In the genomic region with DNA sequence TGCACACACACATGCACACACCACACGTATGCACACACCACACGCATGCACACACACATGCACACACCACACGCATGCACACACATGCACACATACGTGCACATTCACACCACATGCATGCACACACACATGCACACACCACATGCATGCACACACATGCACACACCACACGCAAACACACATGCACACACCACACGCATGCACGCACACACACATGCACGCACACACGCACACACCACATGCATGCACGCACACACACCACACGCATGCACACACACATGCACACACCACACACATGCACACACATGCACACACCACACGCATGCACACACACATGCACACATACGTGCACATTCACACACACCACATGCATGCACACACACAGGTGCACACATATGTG, we compare ENCODE assay signal across 27 cellular contexts.
"Had no signal": no experiment of that assay in that cellular context is flagged by ENCODE, and none has a peak within 500 bp of the region (broad histone marks: within the 10 kb centered on the region; RNA-seq: fewer than 3 reads in every experiment).

No MANE protein-coding gene starts in this region.

- H3K27me3 ChIP-seq: brain microvascular endothelial cell, cardiac muscle cell, SJSA1 had no signal

- DNase-seq: activated CD4-positive, alpha-beta memory T cell treated with anti-CD3 and anti-CD28 coated beads for 36 hours; activated CD4-positive, alpha-beta T cell treated with anti-CD3 and anti-CD28 coated beads, Interleukin-2, amount 10 ng/mL, durations not matched to agents 7 days and 5 days; activated CD4-positive, CD25-positive, alpha-beta regulatory T cell treated with anti-CD3 and anti-CD28 coated beads, Interleukin-2, amount 50 U/mL, for 72 hours; activated CD8-positive, alpha-beta memory T cell treated with anti-CD3 and anti-CD28 coated beads for 24 hours; activated gamma-delta T cell treated with Interleukin-2 at 50 U/mL for 16 hours; activated naive CD4-positive, alpha-beta T cell treated with anti-CD3 and anti-CD28 coated beads, Interleukin-2, amount 10 ng/mL, durations not matched to agents 7 days and 5 days; activated naive CD8-positive, alpha-beta T cell treated with anti-CD3 and anti-CD28 coated beads for 36 hours; activated T-cell treated with anti-CD3 and anti-CD28 coated beads, Interleukin-2, amount 50 U/mL, for 4 hours; brain microvascular endothelial cell; Karpas-422; MM.1S; NCI-H1105; NCI-H1436; NCI-H187; NCI-H2081; NCI-H510A treated with DMSO at 0.1 percent for 48 hours; NCI-H69; PC-3; SHP77; SW 1271 had no signal

- H3K36me3 ChIP-seq: brain microvascular endothelial cell, cardiac muscle cell, SJSA1 had no signal

- ATAC-seq: activated T-cell treated with anti-CD3 and anti-CD28 coated beads, Interleukin-2, amount 50 U/mL, for 4 hours; K562; PC-3; SK-N-SH treated with all-trans-retinoic acid at 6 μM for 48 hours; WTC11 had no signal

- H3K4me3 Mint-ChIP-seq: activated CD4-positive, alpha-beta memory T cell treated with anti-CD3 and anti-CD28 coated beads for 36 hours; activated CD4-positive, alpha-beta T cell treated with anti-CD3 and anti-CD28 coated beads, Interleukin-2, amount 10 ng/mL, durations not matched to agents 7 days and 5 days; activated naive CD4-positive, alpha-beta T cell treated with anti-CD3 and anti-CD28 coated beads, Interleukin-2, amount 10 ng/mL, durations not matched to agents 7 days and 5 days; activated naive CD8-positive, alpha-beta T cell treated with anti-CD3 and anti-CD28 coated beads for 36 hours; activated T-cell treated with anti-CD3 and anti-CD28 coated beads, Interleukin-2, amount 50 U/mL, for 4 hours; T-helper 1 cell treated with Interleukin-12 subunit alpha and Interleukin-12 subunit beta and Interleukin-4 antibody, amounts not matched to agents 30 μg/mL and 1 μg/mL, for 36 hours; WTC11 had no signal

- H3K4me1 ChIP-seq: SJSA1 had no signal

- H3K27ac ChIP-seq: brain microvascular endothelial cell, cardiac muscle cell, SJSA1 had no signal

- H3K4me3 ChIP-seq: cardiac muscle cell, K562, SJSA1 had no signal

- H3K36me3 Mint-ChIP-seq: activated CD4-positive, alpha-beta memory T cell treated with anti-CD3 and anti-CD28 coated beads for 36 hours; activated naive CD4-positive, alpha-beta T cell treated with anti-CD3 and anti-CD28 coated beads, Interleukin-2, amount 10 ng/mL, durations not matched to agents 7 days and 5 days; activated naive CD8-positive, alpha-beta T cell treated with anti-CD3 and anti-CD28 coated beads for 36 hours had no signal

- H3K4me1 Mint-ChIP-seq: activated CD4-positive, alpha-beta T cell treated with anti-CD3 and anti-CD28 coated beads, Interleukin-2, amount 10 ng/mL, durations not matched to agents 7 days and 5 days; activated naive CD4-positive, alpha-beta T cell treated with anti-CD3 and anti-CD28 coated beads, Interleukin-2, amount 10 ng/mL, durations not matched to agents 7 days and 5 days; activated naive CD8-positive, alpha-beta T cell treated with anti-CD3 and anti-CD28 coated beads for 36 hours had no signal

- H3K27ac Mint-ChIP-seq: activated CD4-positive, alpha-beta memory T cell treated with anti-CD3 and anti-CD28 coated beads for 36 hours; activated CD4-positive, alpha-beta T cell treated with anti-CD3 and anti-CD28 coated beads, Interleukin-2, amount 10 ng/mL, durations not matched to agents 7 days and 5 days; activated naive CD4-positive, alpha-beta T cell treated with anti-CD3 and anti-CD28 coated beads, Interleukin-2, amount 10 ng/mL, durations not matched to agents 7 days and 5 days; activated naive CD8-positive, alpha-beta T cell treated with anti-CD3 and anti-CD28 coated beads for 36 hours; T-helper 1 cell treated with Interleukin-12 subunit alpha and Interleukin-12 subunit beta and Interleukin-4 antibody, amounts not matched to agents 30 μg/mL and 1 μg/mL, for 36 hours; WTC11 had no signal

- FAIRE-seq: K562, RCC 7860 had no signal
